Comparison of ENCODE assay signal across 9 cellular contexts in the genomic region with DNA sequence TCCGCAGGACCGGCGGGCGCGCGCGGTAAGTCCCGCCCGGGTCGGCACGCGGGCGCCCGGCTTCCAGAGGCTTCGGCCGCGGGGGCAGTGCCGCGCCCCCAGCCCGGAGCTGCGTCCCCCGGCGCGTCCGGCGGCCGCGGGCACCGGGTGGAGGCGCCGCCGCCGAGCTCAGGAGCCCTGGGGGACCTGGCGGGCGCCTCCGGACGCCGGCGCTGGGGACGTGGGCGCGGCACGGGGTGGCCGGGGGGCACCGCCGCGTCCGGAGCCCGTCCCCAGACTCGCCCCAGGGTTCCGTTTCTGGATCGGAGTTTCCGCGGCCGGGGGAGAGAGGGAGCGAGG. TPM values are rescaled to one million over a fixed set of nuclear protein-coding genes. Genes with fewer than 3 reads are reported as not detected.
DNase-seq lines count a peak whose midpoint lies in the region; ATAC-seq lines count a peak whose summit lies in the region.
"Had no signal": no experiment of that assay in that cellular context is flagged by ENCODE, and none has a peak within 500 bp of the region (broad histone marks: within the 10 kb centered on the region; RNA-seq: fewer than 3 reads in every experiment).

No MANE protein-coding gene starts in this region.

- peak overlapping the region; percentile 62 for H3K4me3 ChIP-seq in thymus (ENCODE audit: low read length)

- peaks cover 31% of the 10 kb centered on the region for H3K4me1 Mint-ChIP-seq in activated naive CD8-positive, alpha-beta T cell treated with anti-CD3 and anti-CD28 coated beads, Interleukin-2, amount 50 U/mL, for 24 hours

- under 1% methylated on average over 56 of the region's 56 CpGs for WGBS in thymus

- H3K36me3 ChIP-seq in thymus (ENCODE audit: control insufficient read depth, insufficient read depth) = no peaks in the 10 kb centered on the region

- H3K36me3 Mint-ChIP-seq in activated naive CD8-positive, alpha-beta T cell treated with anti-CD3 and anti-CD28 coated beads, Interleukin-2, amount 50 U/mL, for 24 hours (ENCODE audit: low read depth) = peaks cover 2% of the 10 kb centered on the region

- no peak for ATAC-seq in activated naive CD8-positive, alpha-beta T cell treated with anti-CD3 and anti-CD28 coated beads, Interleukin-2, amount 50 U/mL, for 24 hours
- no peak for ATAC-seq in HG03039 (IDR thresholded peaks at IDR 0.05; ENCODE audit: unreplicated experiment)
- ATAC-seq in GM19395 (IDR thresholded peaks at IDR 0.05; ENCODE audit: unreplicated experiment) = no peak

- DNase-seq in NCI-H510A (lab: John Stamatoyannopoulos, UW) = peak; percentile 63
- DNase-seq in NCI-H510A treated with DMSO at 0.1 percent for 48 hours (lab: John Stamatoyannopoulos, UW) = no peak
- DNase-seq in activated naive CD8-positive, alpha-beta T cell treated with anti-CD3 and anti-CD28 coated beads, Interleukin-2, amount 50 U/mL, for 24 hours = no peak
- DNase-seq in iPS-NIHi11 (ENCODE audit: low spot score) = peak; percentile 67
- DNase-seq in stimulated activated CD4-positive, alpha-beta T cell treated with anti-CD3 and anti-CD28 coated beads, Interleukin-2, amount 100 ng/mL, for 48 hours = no peak
- DNase-seq: NCI-H774 had no signal

- peaks cover 23% of the 10 kb centered on the region for H3K27me3 Mint-ChIP-seq in activated naive CD8-positive, alpha-beta T cell treated with anti-CD3 and anti-CD28 coated beads, Interleukin-2, amount 50 U/mL, for 24 hours

- no peak overlapping the region for H3K27ac Mint-ChIP-seq in activated naive CD8-positive, alpha-beta T cell treated with anti-CD3 and anti-CD28 coated beads, Interleukin-2, amount 50 U/mL, for 24 hours

- H3K9me3 ChIP-seq in thymus (ENCODE audit: control insufficient read depth) = peaks cover 1% of the 10 kb centered on the region

- H3K4me3 Mint-ChIP-seq in activated naive CD8-positive, alpha-beta T cell treated with anti-CD3 and anti-CD28 coated beads, Interleukin-2, amount 50 U/mL, for 24 hours = peak overlapping the region; percentile 96

- peak overlapping the region; percentile 70 for H3K27ac ChIP-seq in thymus (ENCODE audit: low read depth)

- no peaks in the 10 kb centered on the region for H3K9me3 Mint-ChIP-seq in activated naive CD8-positive, alpha-beta T cell treated with anti-CD3 and anti-CD28 coated beads, Interleukin-2, amount 50 U/mL, for 24 hours

- H3K4me1 ChIP-seq in thymus (ENCODE audit: control insufficient read depth, insufficient read depth, low read length) = peaks cover 10% of the 10 kb centered on the region

- H3K27me3 ChIP-seq in thymus (ENCODE audit: control insufficient read depth, insufficient read depth) = peaks cover 42% of the 10 kb centered on the region

RNA-seq across cellular contexts. Expression of a gene that starts 0.3 kb away (rescaled TPM):
- 47.6 TPM for polyA plus RNA-seq in thymus

RNA-seq across cellular contexts. Expression of a gene that starts 20.3 kb away (rescaled TPM):
- polyA plus RNA-seq in thymus = 0.02 TPM

Comparison
In these comparisons a context has a peak if more than half of its experiments do, and no peak if none do; other contexts are left out.
1. DNase-seq: peak in NCI-H510A (single experiment) and iPS-NIHi11 (single experiment); none in NCI-H510A treated with DMSO at 0.1 percent for 48 hours (single experiment), activated naive CD8-positive, alpha-beta T cell treated with anti-CD3 and anti-CD28 coated beads, Interleukin-2, amount 50 U/mL, for 24 hours (single experiment) and stimulated activated CD4-positive, alpha-beta T cell treated with anti-CD3 and anti-CD28 coated beads, Interleukin-2, amount 100 ng/mL, for 48 hours (0 of 2).